8 cellular contexts compared by ENCODE assay signal in genomic region chr1:155136728-155137127, GRCh38. TPM values are rescaled to one million over a fixed set of nuclear protein-coding genes. Genes with fewer than 3 reads are reported as not detected.
DNase-seq lines count a peak whose midpoint lies in the region; ATAC-seq and TF ChIP-seq lines count a peak whose summit lies in the region.

No MANE protein-coding gene starts in this region.

- CTCF ChIA-PET in activated CD8-positive, alpha-beta T cell treated with anti-CD3 and anti-CD28 coated beads for 36 hours (lab: Charles Lee) = interaction anchor here (0.9 to 9.3 kb wide), 10 partner anchors 9 to 75 kb away, joined by 3 to 69 read pairs (median 8); partner anchors contain the start of genes KRTCAP2 and TRIM46

- ATAC-seq in activated CD8-positive, alpha-beta T cell treated with anti-CD3 and anti-CD28 coated beads for 36 hours = peak; percentile 11
- no peak for ATAC-seq in GM21360 (IDR thresholded peaks at IDR 0.05; ENCODE audit: unreplicated experiment)

- peaks cover 32% of the 10 kb centered on the region for H3K36me3 Mint-ChIP-seq in activated CD8-positive, alpha-beta T cell treated with anti-CD3 and anti-CD28 coated beads for 36 hours (ENCODE audit: low read depth)

- H3K27me3 ChIP-seq in spleen (replicated peaks in 1 of 7) = no peaks in the 10 kb centered on the region

- H3K27ac Mint-ChIP-seq in activated CD8-positive, alpha-beta T cell treated with anti-CD3 and anti-CD28 coated beads for 36 hours = peak overlapping the region; percentile 99

- peak; percentile 40 for DNase-seq in NCI-H82 (lab: John Stamatoyannopoulos, UW)
- DNase-seq in NCI-H82 treated with DMSO at 0.1 percent for 48 hours (lab: John Stamatoyannopoulos, UW; ENCODE audit: unreplicated experiment) = no peak
- peak; percentile 39 for DNase-seq in activated CD8-positive, alpha-beta T cell treated with anti-CD3 and anti-CD28 coated beads for 36 hours
- DNase-seq in germinal center (ENCODE audit: low spot score) = peak; percentile 38
- DNase-seq in spleen = peak; percentile 73
- no peak for DNase-seq in occipital lobe (lab: John Stamatoyannopoulos, UW)
- DNase-seq in stimulated activated CD4-positive, alpha-beta T cell treated with anti-CD3 and anti-CD28 coated beads, Interleukin-4, amount 100 ng/mL, for 24 hours = no peak

- peak overlapping the region; percentile 57 to 98 (median 96) for H3K27ac ChIP-seq in spleen

- no peaks in the 10 kb centered on the region for H3K9me3 ChIP-seq in spleen

- H3K4me1 Mint-ChIP-seq in activated CD8-positive, alpha-beta T cell treated with anti-CD3 and anti-CD28 coated beads for 36 hours (ENCODE audit: low read depth) = peaks cover 33% of the 10 kb centered on the region

- H3K4me3 Mint-ChIP-seq in activated CD8-positive, alpha-beta T cell treated with anti-CD3 and anti-CD28 coated beads for 36 hours = peak overlapping the region; percentile 99

- no peaks in the 10 kb centered on the region for H3K27me3 Mint-ChIP-seq in activated CD8-positive, alpha-beta T cell treated with anti-CD3 and anti-CD28 coated beads for 36 hours

- H3K36me3 ChIP-seq in spleen = peaks cover 0 to 28% (median 0%) of the 10 kb centered on the region in 6 donors

- peak overlapping the region; percentile 55 to 92 (median 70) for H3K4me3 ChIP-seq in spleen

- 12 to 24% (median 19%) methylated on average over 8 of the region's 8 CpGs for WGBS in spleen, 5 donors

- POLR2A ChIA-PET in activated CD8-positive, alpha-beta T cell treated with anti-CD3 and anti-CD28 coated beads for 36 hours (lab: Charles Lee) = interaction anchor here (1.2 to 1.3 kb wide), 3 partner anchors 29 to 133 kb away, joined by 3 to 4 read pairs (median 3); partner anchors contain the start of gene KRTCAP2

- TF ChIP-seq POLR2A in spleen (IDR thresholded peaks at IDR 0.05) = no peak

- intact Hi-C loops in activated CD8-positive, alpha-beta T cell treated with anti-CD3 and anti-CD28 coated beads for 36 hours (cut with micrococcal nuclease) = no loop called here
- intact Hi-C loops in spleen (cut with DNase I; ENCODE audit: low total_unique reads) = no loop called here

- no peaks in the 10 kb centered on the region for H3K9me3 Mint-ChIP-seq in activated CD8-positive, alpha-beta T cell treated with anti-CD3 and anti-CD28 coated beads for 36 hours

- no peak for TF ChIP-seq CTCF in activated CD8-positive, alpha-beta T cell treated with anti-CD3 and anti-CD28 coated beads for 36 hours (IDR thresholded peaks at IDR 0.05)
- TF ChIP-seq CTCF in spleen (IDR thresholded peaks at IDR 0.05 in 8 of 11, conservative IDR thresholded peaks at IDR 0.05 in 3 of 11) = no peak

- H3K4me1 ChIP-seq in spleen = peaks cover 33 to 63% (median 49%) of the 10 kb centered on the region in 6 donors

RNA-seq across cellular contexts. Expression of gene SLC50A1, which starts 1.1 kb away (rescaled TPM):
- total RNA-seq in activated CD8-positive, alpha-beta T cell treated with anti-CD3 and anti-CD28 coated beads for 36 hours = 10 to 100 TPM; 59.7 to 64.0 TPM
- total RNA-seq in spleen (10 to 100 TPM; 28.4 to 41.4 (median 38.2) TPM), occipital lobe (6.2 TPM)
- 10 to 100 TPM; 60.1 to 73.8 (median 72.5) TPM for polyA plus RNA-seq in spleen

RNA-seq across cellular contexts. Expression of gene DPM3, which starts 3.6 kb away (rescaled TPM):
- total RNA-seq in activated CD8-positive, alpha-beta T cell treated with anti-CD3 and anti-CD28 coated beads for 36 hours = 10 to 100 TPM; 37.1 to 38.1 TPM
- total RNA-seq in spleen (10 to 100 TPM; 25.0 to 62.4 (median 49.9) TPM), occipital lobe (12.0 TPM)
- 100 to 1,000 TPM; 205 to 262 (median 229) TPM for polyA plus RNA-seq in spleen

RNA-seq across cellular contexts. Expression of gene EFNA1, which starts 9.1 kb away (rescaled TPM):
- total RNA-seq in activated CD8-positive, alpha-beta T cell treated with anti-CD3 and anti-CD28 coated beads for 36 hours = under 1 TPM; 0.59 to 0.60 TPM
- total RNA-seq in spleen (10 to 100 TPM in 5 of 7 donors, 1 to 10 TPM in 2; 8.0 to 19.4 (median 10.3) TPM), occipital lobe (2.7 TPM)
- 1 to 10 TPM; 3.7 to 8.0 (median 7.8) TPM for polyA plus RNA-seq in spleen

RNA-seq across cellular contexts. Expression of gene KRTCAP2, which starts 36.4 kb away (rescaled TPM):
- total RNA-seq in activated CD8-positive, alpha-beta T cell treated with anti-CD3 and anti-CD28 coated beads for 36 hours = 100 to 1,000 TPM; 124 to 125 TPM
- total RNA-seq in spleen (100 to 1,000 TPM; 113 to 154 (median 136) TPM), occipital lobe (59.0 TPM)
- 100 to 1,000 TPM; 193 to 203 (median 200) TPM for polyA plus RNA-seq in spleen

RNA-seq across cellular contexts. Expression of gene TRIM46, which starts 36.9 kb away (rescaled TPM):
- total RNA-seq in activated CD8-positive, alpha-beta T cell treated with anti-CD3 and anti-CD28 coated beads for 36 hours = 1 to 10 TPM; 5.8 to 6.1 TPM
- total RNA-seq in spleen (1 to 10 TPM in 6 of 7 donors, under 1 TPM in 1; 0.83 to 3.6 (median 1.6) TPM), occipital lobe (21.1 TPM)
- under 1 TPM; 0.35 to 0.77 (median 0.46) TPM for polyA plus RNA-seq in spleen

Comparison
In these comparisons a context has a peak if more than half of its experiments do, and no peak if none do; other contexts are left out.
1. DNase-seq: peak in NCI-H82 (single experiment), activated CD8-positive, alpha-beta T cell treated with anti-CD3 and anti-CD28 coated beads for 36 hours (single experiment), germinal center (single experiment) and spleen (single experiment); none in NCI-H82 treated with DMSO at 0.1 percent for 48 hours (single experiment), occipital lobe (single experiment) and stimulated activated CD4-positive, alpha-beta T cell treated with anti-CD3 and anti-CD28 coated beads, Interleukin-4, amount 100 ng/mL, for 24 hours (single experiment).